ENCODE assay signal across 31 cellular contexts in genomic region chr3:100748967-100749366, GRCh38.
"Had no signal": no experiment of that assay in that cellular context is flagged by ENCODE, and none has a peak within 500 bp of the region (broad histone marks: within the 10 kb centered on the region; RNA-seq: fewer than 3 reads in every experiment).

No MANE protein-coding gene starts in this region.

- H3K27me3 Mint-ChIP-seq: naive B cell; progenitor cell of endocrine pancreas; stimulated activated naive B cell treated with anti-CD40 and anti-IgM and Interleukin-4, amounts not matched to agents 10 μg/mL and 1 μg/mL and 100 μg/mL, for 72 hours had no signal

- H3K4me2 ChIP-seq: hepatocyte, neural progenitor cell had no signal

- H3K4me3 Mint-ChIP-seq: mesothelial cell of epicardium; naive B cell; natural killer cell; nephron progenitor cell; neural progenitor cell; stimulated activated naive B cell treated with anti-CD40 and anti-IgM and Interleukin-4, amounts not matched to agents 10 μg/mL and 1 μg/mL and 100 μg/mL, for 72 hours had no signal

- H3K36me3 ChIP-seq: ovary had no signal

- H3K27ac Mint-ChIP-seq: natural killer cell; neural progenitor cell; stimulated activated naive B cell treated with anti-CD40 and anti-IgM and Interleukin-4, amounts not matched to agents 10 μg/mL and 1 μg/mL and 100 μg/mL, for 72 hours had no signal

- H3K4me1 ChIP-seq: left lung, neural progenitor cell, testis, transverse colon, upper lobe of left lung had no signal

- H2AFZ ChIP-seq: hepatocyte, neural progenitor cell had no signal

- H3K9ac ChIP-seq: neural progenitor cell had no signal

- ATAC-seq: heart right ventricle; left cardiac atrium; left lung; natural killer cell; sciatic nerve; stimulated activated naive B cell treated with anti-CD40 and anti-IgM and Interleukin-4, amounts not matched to agents 10 μg/mL and 1 μg/mL and 100 μg/mL, for 72 hours; stimulated activated naive CD8-positive, alpha-beta T cell treated with anti-CD3 and anti-CD28 coated beads, Interleukin-15, Interleukin-2, amounts not matched to agents 100 U/mL and 50 U/mL, for 24 hours had no signal

- H3K4me1 Mint-ChIP-seq: naive B cell; natural killer cell; neural progenitor cell; stimulated activated naive B cell treated with anti-CD40 and anti-IgM and Interleukin-4, amounts not matched to agents 10 μg/mL and 1 μg/mL and 100 μg/mL, for 72 hours had no signal

- DNase-seq: heart right ventricle; kidney glomerular epithelial cell; left cardiac atrium; left lung; mesendoderm; naive B cell; natural killer cell; nephron progenitor cell; occipital lobe; ovary; stimulated activated CD4-positive, alpha-beta T cell treated with anti-CD3 and anti-CD28 coated beads, Interleukin-12 subunit alpha, Interleukin-12 subunit beta, amount 100 ng/mL, for 4 hours; stimulated activated CD4-positive, alpha-beta T cell treated with anti-CD3 and anti-CD28 coated beads, Interleukin-15, amount 100 ng/mL, for 24 hours; stimulated activated CD4-positive, alpha-beta T cell treated with anti-CD3 and anti-CD28 coated beads, Interleukin-2, amount 100 ng/mL, for 24 hours; stimulated activated CD4-positive, alpha-beta T cell treated with anti-CD3 and anti-CD28 coated beads, Interleukin-4, amount 100 ng/mL, for 1 hour; stimulated activated naive B cell treated with anti-CD40 and anti-IgM and Interleukin-4, amounts not matched to agents 10 μg/mL and 1 μg/mL and 100 μg/mL, for 72 hours; stimulated activated naive CD8-positive, alpha-beta T cell treated with anti-CD3 and anti-CD28 coated beads, Interleukin-15, Interleukin-2, amounts not matched to agents 100 U/mL and 50 U/mL, for 24 hours; stomach; testis; thyroid gland; transverse colon; upper lobe of left lung had no signal

- H3K9me3 ChIP-seq: heart right ventricle, left lung, ovary, right atrium auricular region, stomach, testis, thyroid gland, transverse colon, upper lobe of left lung had no signal

- H3K4me3 ChIP-seq: heart right ventricle, hepatocyte, left lung, lung, neural progenitor cell, ovary, right atrium auricular region, skin epidermis, stomach, testis, thyroid gland, transverse colon, upper lobe of left lung had no signal

- H3K27me3 ChIP-seq: heart right ventricle, hepatocyte, left lung, neural progenitor cell, neutrophil, ovary, right atrium auricular region, stomach, testis, thyroid gland, transverse colon, upper lobe of left lung had no signal

- FAIRE-seq: keratinocyte had no signal

- H3K27ac ChIP-seq: heart right ventricle, hepatocyte, left lung, neural progenitor cell, neutrophil, ovary, right atrium auricular region, skin epidermis, stomach, testis, thyroid gland, transverse colon, upper lobe of left lung had no signal

- H3K9me3 Mint-ChIP-seq: mesothelial cell of epicardium; naive B cell; natural killer cell; nephron progenitor cell; neural progenitor cell; stimulated activated naive B cell treated with anti-CD40 and anti-IgM and Interleukin-4, amounts not matched to agents 10 μg/mL and 1 μg/mL and 100 μg/mL, for 72 hours had no signal
